In genomic region chr11:47340980-47341775, GRCh38 we compare ENCODE assay signal across 1 cellular context.
TF ChIP-seq lines count a peak whose summit lies in the region.

No MANE protein-coding gene starts in this region.

TF ChIP-seq in A549, 52 proteins besides CTCF, POLR2A, EP300 and RAD21 (continued from another document):
- TF ChIP-seq HMGXB4 (CRISPR knock-in tag; IDR thresholded peaks at IDR 0.05; ENCODE audit: borderline replicate concordance): no peak
